In the genomic region with DNA sequence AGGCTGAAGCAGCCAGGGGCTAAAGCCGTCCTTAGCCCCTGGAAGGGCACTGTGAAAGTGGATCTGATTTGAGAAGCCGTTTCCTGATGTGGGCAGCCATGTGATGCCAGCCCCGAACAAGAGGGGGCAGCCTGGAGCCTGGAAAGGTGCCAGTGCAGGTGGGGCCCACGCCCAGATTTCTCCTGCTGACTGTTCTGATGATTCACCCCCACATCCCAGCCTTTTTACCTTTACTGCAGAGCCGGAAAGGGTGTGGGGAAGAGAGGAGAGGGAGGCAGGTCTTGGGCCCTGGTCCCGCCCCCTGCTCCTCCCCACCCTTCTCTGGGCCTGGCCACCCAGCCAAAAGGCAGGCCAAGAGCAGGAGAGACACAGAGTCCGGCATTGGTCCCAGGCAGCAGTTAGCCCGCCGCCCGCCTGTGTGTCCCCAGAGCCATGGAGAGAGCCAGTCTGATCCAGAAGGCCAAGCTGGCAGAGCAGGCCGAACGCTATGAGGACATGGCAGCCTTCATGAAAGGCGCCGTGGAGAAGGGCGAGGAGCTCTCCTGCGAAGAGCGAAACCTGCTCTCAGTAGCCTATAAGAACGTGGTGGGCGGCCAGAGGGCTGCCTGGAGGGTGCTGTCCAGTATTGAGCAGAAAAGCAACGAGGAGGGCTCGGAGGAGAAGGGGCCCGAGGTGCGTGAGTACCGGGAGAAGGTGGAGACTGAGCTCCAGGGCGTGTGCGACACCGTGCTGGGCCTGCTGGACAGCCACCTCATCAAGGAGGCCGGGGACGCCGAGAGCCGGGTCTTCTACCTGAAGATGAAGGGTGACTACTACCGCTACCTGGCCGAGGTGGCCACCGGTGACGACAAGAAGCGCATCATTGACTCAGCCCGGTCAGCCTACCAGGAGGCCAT, we compare ENCODE assay signal across 8 cellular contexts. TPM values are rescaled to one million over a fixed set of nuclear protein-coding genes. Genes with fewer than 3 reads are reported as not detected.
DNase-seq lines count a peak whose midpoint lies in the region; ATAC-seq and TF ChIP-seq lines count a peak whose summit lies in the region.

A gene (plus strand): TSS at position 369 of the 896 bp plus-strand sequence. CDS start 64 bp downstream, at position 433.

- peak within 1 kb of the TSS; percentile 34 for H3K4me3 ChIP-seq in AG04450 (ENCODE audit: low read depth, low read length)
- peak within 1 kb of the TSS; percentile 59 for H3K4me3 ChIP-seq in HEK293 (ENCODE audit: low read depth, low read length)
- H3K4me3 ChIP-seq in aorta (ENCODE audit: low read length in 2 of 2), result no peak within 1 kb of the TSS

- H3K9me3 ChIP-seq in AG04450 (ENCODE audit: control insufficient read depth, insufficient read depth, low read length) (no peaks in the 10 kb centered on the region), HEK293 (ENCODE audit: control insufficient read depth, insufficient read depth, low read depth, low read length) (no peaks in the 10 kb centered on the region), aorta (ENCODE audit: control insufficient read depth, low read length) (no peaks in the 10 kb centered on the region)

- DNase-seq in AG04450 (ENCODE audit: low read depth, low spot score) (no peak), OCI-M1 (lab: John Stamatoyannopoulos, UW) (peak; percentile 34), islet precursor cell (peak; percentile 97), aorta (no peak)
- DNase-seq in stimulated activated CD4-positive, alpha-beta T cell treated with anti-CD3 and anti-CD28 coated beads, TNF-alpha, amount 100 ng/mL, for 1 hour (ENCODE audit: low read depth in 3 of 3, low spot score in 1 of 3), result peak in 2 of 3 donors; percentile 6 to 25

- H3K27me3 ChIP-seq in AG04450 (ENCODE audit: control insufficient read depth, insufficient read depth, low read length), result no peaks in the 10 kb centered on the region
- H3K27me3 ChIP-seq in aorta (ENCODE audit: control insufficient read depth in 1 of 2, insufficient read depth in 2 of 2, low read length in 1 of 2), result no peaks in the 10 kb centered on the region

- no peaks in the 10 kb centered on the region for H3K36me3 ChIP-seq in HEK293 (ENCODE audit: control insufficient read depth in 2 of 2, insufficient read depth in 1 of 2, low read length in 2 of 2)
- no peaks in the 10 kb centered on the region for H3K36me3 ChIP-seq in aorta (ENCODE audit: control insufficient read depth in 1 of 2, insufficient read depth in 2 of 2, low read length in 1 of 2)

- CTCF ChIA-PET in AG04450 (lab: Charles Lee) (interaction anchor here (0.5 kb wide), 1 partner anchor 44 kb away, joined by 4 read pairs; no protein-coding TSS in a partner anchor), HEK293 (lab: Yijun Ruan, JAX) (interaction anchor here (0.6 to 4.1 kb wide), 6 partner anchors 15 to 263 kb away, joined by 3 to 18 read pairs (median 4); no protein-coding TSS in a partner anchor)

- no peaks in the 10 kb centered on the region for H3K27me3 Mint-ChIP-seq in activated naive CD4-positive, alpha-beta T cell treated with anti-CD3 and anti-CD28 coated beads, Interleukin-2, amount 50 U/mL, for 24 hours

- TF ChIP-seq CTCF in AG04450 (IDR thresholded peaks at IDR 0.05; ENCODE audit: low read depth, low read length) (0 out of 2 replicates have a peak, but pooled peaks have one; percentile 6), HEK293 (tag by site-specific recombination; IDR thresholded peaks at IDR 0.05) (no peak; the same call in 1 of the 2 replicates)

- H3K9me3 Mint-ChIP-seq in activated naive CD4-positive, alpha-beta T cell treated with anti-CD3 and anti-CD28 coated beads, Interleukin-2, amount 50 U/mL, for 24 hours, result no peaks in the 10 kb centered on the region

- 84 to 88% methylated on average over 37 of the region's 37 CpGs for WGBS in aorta, 2 donors

- H3K27ac ChIP-seq in AG04450 (ENCODE audit: low read depth, low read length) (no peak within 1 kb of the TSS), HEK293 (ENCODE audit: extremely low read depth, low read depth, low read length) (no peak within 1 kb of the TSS; the same call in 1 of the 2 replicates), aorta (ENCODE audit: low read depth in 1 of 2, low read length in 2 of 2) (no peak within 1 kb of the TSS)

- no peaks in the 10 kb centered on the region for H3K36me3 Mint-ChIP-seq in activated naive CD4-positive, alpha-beta T cell treated with anti-CD3 and anti-CD28 coated beads, Interleukin-2, amount 50 U/mL, for 24 hours

- H3K4me1 ChIP-seq in HEK293 (ENCODE audit: control insufficient read depth, insufficient read depth, low read length) (0 out of 2 replicates have a peak, but pooled peaks cover 2% of the 10 kb centered on the region), aorta (ENCODE audit: control insufficient read depth in 1 of 2, insufficient read depth in 2 of 2, low read length in 2 of 2) (peaks cover 0 to 2% of the 10 kb centered on the region in 2 donors)

- intact Hi-C loops in aorta (cut with DNase I), result no loop called here

- ATAC-seq in aorta (ENCODE audit: low FRiP score), result no peak
- no peak for ATAC-seq in HG02852 (IDR thresholded peaks at IDR 0.05; ENCODE audit: unreplicated experiment)

- peak within 1 kb of the TSS; percentile 61 for H3K4me3 Mint-ChIP-seq in activated naive CD4-positive, alpha-beta T cell treated with anti-CD3 and anti-CD28 coated beads, Interleukin-2, amount 50 U/mL, for 24 hours

- H3K4me1 Mint-ChIP-seq in activated naive CD4-positive, alpha-beta T cell treated with anti-CD3 and anti-CD28 coated beads, Interleukin-2, amount 50 U/mL, for 24 hours, result peaks cover 27% of the 10 kb centered on the region

- POLR2A ChIA-PET in AG04450 (lab: Yijun Ruan, JAX) (no interaction called here), HEK293 (lab: Yijun Ruan, JAX) (interaction anchor here (1.2 to 2.6 kb wide), 2 partner anchors 26 to 37 kb away, joined by 3 to 30 read pairs; a partner anchor contains a TSS)

- H3K27ac Mint-ChIP-seq in activated naive CD4-positive, alpha-beta T cell treated with anti-CD3 and anti-CD28 coated beads, Interleukin-2, amount 50 U/mL, for 24 hours, result no peak within 1 kb of the TSS

TF ChIP-seq in HEK293, 187 proteins besides CTCF, POLR2A, EP300 and RAD21 (continues in another document):
- TF ChIP-seq, protein P1, sequence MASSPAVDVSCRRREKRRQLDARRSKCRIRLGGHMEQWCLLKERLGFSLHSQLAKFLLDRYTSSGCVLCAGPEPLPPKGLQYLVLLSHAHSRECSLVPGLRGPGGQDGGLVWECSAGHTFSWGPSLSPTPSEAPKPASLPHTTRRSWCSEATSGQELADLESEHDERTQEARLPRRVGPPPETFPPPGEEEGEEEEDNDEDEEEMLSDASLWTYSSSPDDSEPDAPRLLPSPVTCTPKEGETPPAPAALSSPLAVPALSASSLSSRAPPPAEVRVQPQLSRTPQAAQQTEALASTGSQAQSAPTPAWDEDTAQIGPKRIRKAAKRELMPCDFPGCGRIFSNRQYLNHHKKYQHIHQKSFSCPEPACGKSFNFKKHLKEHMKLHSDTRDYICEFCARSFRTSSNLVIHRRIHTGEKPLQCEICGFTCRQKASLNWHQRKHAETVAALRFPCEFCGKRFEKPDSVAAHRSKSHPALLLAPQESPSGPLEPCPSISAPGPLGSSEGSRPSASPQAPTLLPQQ (tag by site-specific recombination; IDR thresholded peaks at IDR 0.05), result peak; percentile 100
- TF ChIP-seq, protein P2, sequence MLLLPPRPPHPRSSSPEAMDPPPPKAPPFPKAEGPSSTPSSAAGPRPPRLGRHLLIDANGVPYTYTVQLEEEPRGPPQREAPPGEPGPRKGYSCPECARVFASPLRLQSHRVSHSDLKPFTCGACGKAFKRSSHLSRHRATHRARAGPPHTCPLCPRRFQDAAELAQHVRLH (tag by site-specific recombination; IDR thresholded peaks at IDR 0.05), result 0 out of 2 replicates have a peak, but pooled peaks have one; percentile 55
- TF ChIP-seq ZNF324 (tag by site-specific recombination; IDR thresholded peaks at IDR 0.05) (peak; percentile 56; the same call in 1 of the 2 replicates), ZFP3 (tag by site-specific recombination; IDR thresholded peaks at IDR 0.05; ENCODE audit: low read depth) (no peak), ZNF561 (tag by site-specific recombination; IDR thresholded peaks at IDR 0.05; ENCODE audit: borderline replicate concordance) (0 out of 2 replicates have a peak, but pooled peaks have one; percentile 29), ZNF341 (tag by site-specific recombination; IDR thresholded peaks at IDR 0.05; ENCODE audit: low read depth) (peak; percentile 28; the same call in 1 of the 2 replicates), ZNF10 (tag by site-specific recombination; IDR thresholded peaks at IDR 0.05) (peak; percentile 69)
- TF ChIP-seq, protein P3, sequence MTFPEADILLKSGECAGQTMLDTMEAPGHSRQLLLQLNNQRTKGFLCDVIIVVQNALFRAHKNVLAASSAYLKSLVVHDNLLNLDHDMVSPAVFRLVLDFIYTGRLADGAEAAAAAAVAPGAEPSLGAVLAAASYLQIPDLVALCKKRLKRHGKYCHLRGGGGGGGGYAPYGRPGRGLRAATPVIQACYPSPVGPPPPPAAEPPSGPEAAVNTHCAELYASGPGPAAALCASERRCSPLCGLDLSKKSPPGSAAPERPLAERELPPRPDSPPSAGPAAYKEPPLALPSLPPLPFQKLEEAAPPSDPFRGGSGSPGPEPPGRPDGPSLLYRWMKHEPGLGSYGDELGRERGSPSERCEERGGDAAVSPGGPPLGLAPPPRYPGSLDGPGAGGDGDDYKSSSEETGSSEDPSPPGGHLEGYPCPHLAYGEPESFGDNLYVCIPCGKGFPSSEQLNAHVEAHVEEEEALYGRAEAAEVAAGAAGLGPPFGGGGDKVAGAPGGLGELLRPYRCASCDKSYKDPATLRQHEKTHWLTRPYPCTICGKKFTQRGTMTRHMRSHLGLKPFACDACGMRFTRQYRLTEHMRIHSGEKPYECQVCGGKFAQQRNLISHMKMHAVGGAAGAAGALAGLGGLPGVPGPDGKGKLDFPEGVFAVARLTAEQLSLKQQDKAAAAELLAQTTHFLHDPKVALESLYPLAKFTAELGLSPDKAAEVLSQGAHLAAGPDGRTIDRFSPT (tag by site-specific recombination; IDR thresholded peaks at IDR 0.05), result peak; percentile 23; the same call in 1 of the 2 replicates

RNA-seq across cellular contexts. Expression of the gene that starts here (rescaled TPM):
- 0.09 and 0.10 TPM in 2 replicates for polyA plus RNA-seq in AG04450 (2011; rRNA removed)
- 0.37 TPM in 1 of 2 replicates, not detected in the other for polyA minus RNA-seq in AG04450 (2011; rRNA and poly(A)+ RNA removed)
- total RNA-seq in aorta, result 1 to 10 TPM; 3.7 to 7.6 TPM
- polyA plus RNA-seq in aorta, result 10 to 100 TPM in 1 of 2 donors, 1 to 10 TPM in 1; 3.3 to 18.3 TPM

Comparison
In these comparisons a context has a peak if more than half of its experiments do, and no peak if none do; other contexts are left out.
1. DNase-seq: peak in OCI-M1 (single experiment), islet precursor cell (single experiment) and stimulated activated CD4-positive, alpha-beta T cell treated with anti-CD3 and anti-CD28 coated beads, TNF-alpha, amount 100 ng/mL, for 1 hour (2 of 3); none in AG04450 (single experiment) and aorta (0 of 2).
2. H3K4me3 ChIP-seq: peak in AG04450 (single experiment) and HEK293 (single experiment); none in aorta (0 of 2).